ENCODE assay signal across 8 cellular contexts in genomic region chr16:77213542-77214108, GRCh38. TPM values are rescaled to one million over a fixed set of nuclear protein-coding genes. Genes with fewer than 3 reads are reported as not detected.
A peak's percentile ranks its signal among the peaks of the same experiment; 100 is the strongest.
DNase-seq lines count a peak whose midpoint lies in the region; TF ChIP-seq lines count a peak whose summit lies in the region.

No MANE protein-coding gene starts in this region.

- peak overlapping the region; percentile 13 for H3K27ac Mint-ChIP-seq in neural crest cell (ENCODE audit: unreplicated experiment)

- no peaks in the 10 kb centered on the region for H3K9me3 ChIP-seq in effector memory CD4-positive, alpha-beta T cell (ENCODE audit: control insufficient read depth, low read length)
- H3K9me3 ChIP-seq in colonic mucosa = no peaks in the 10 kb centered on the region

- H3K4me3 ChIP-seq in effector memory CD4-positive, alpha-beta T cell (ENCODE audit: insufficient read depth, low read depth, low read length, poor library complexity, severe bottlenecking) = peak overlapping the region; percentile 97
- H3K4me3 ChIP-seq in colonic mucosa = no peak overlapping the region

- peaks cover 15% of the 10 kb centered on the region for H3K4me1 Mint-ChIP-seq in neural crest cell

- intact Hi-C loops in colonic mucosa (cut with DNase I) = no loop called here

- CTCF ChIA-PET in HEK293T (lab: Yijun Ruan, JAX) = interaction anchor here (1.1 to 1.7 kb wide), 2 partner anchors 10 kb away, joined by 3 to 4 read pairs; no protein-coding TSS in a partner anchor

- POLR2A ChIA-PET in HEK293T (lab: Yijun Ruan, JAX) = no interaction called here

- peaks cover 5% of the 10 kb centered on the region for H3K27me3 Mint-ChIP-seq in neural crest cell (ENCODE audit: low read depth)

- peak overlapping the region; percentile 81 for H3K4me3 Mint-ChIP-seq in neural crest cell

- H3K36me3 Mint-ChIP-seq in neural crest cell (ENCODE audit: low read depth) = peaks cover 3% of the 10 kb centered on the region

- no peaks in the 10 kb centered on the region for H3K36me3 ChIP-seq in effector memory CD4-positive, alpha-beta T cell (ENCODE audit: control insufficient read depth, insufficient read depth, low read length)
- no peaks in the 10 kb centered on the region for H3K36me3 ChIP-seq in colonic mucosa

- H3K9me3 Mint-ChIP-seq in neural crest cell = peaks cover 3% of the 10 kb centered on the region

- no peak overlapping the region for H3K27ac ChIP-seq in effector memory CD4-positive, alpha-beta T cell (ENCODE audit: insufficient read depth, low read length, poor library complexity, severe bottlenecking)
- no peak overlapping the region for H3K27ac ChIP-seq in colonic mucosa

- H3K27me3 ChIP-seq in effector memory CD4-positive, alpha-beta T cell (replicated peaks; ENCODE audit: control insufficient read depth, insufficient read depth, low read length, poor library complexity, severe bottlenecking) = no peaks in the 10 kb centered on the region
- no peaks in the 10 kb centered on the region for H3K27me3 ChIP-seq in colonic mucosa

- no peak overlapping the region for H3K9ac ChIP-seq in colonic mucosa (ENCODE audit: low read depth in 2 of 2, low read length in 2 of 2)

- H3K4me1 ChIP-seq in effector memory CD4-positive, alpha-beta T cell (ENCODE audit: control insufficient read depth, insufficient read depth, low read length, poor library complexity, severe bottlenecking) = peaks cover 3% of the 10 kb centered on the region
- no peaks in the 10 kb centered on the region for H3K4me1 ChIP-seq in colonic mucosa

- TF ChIP-seq CTCF in neural crest cell (conservative IDR thresholded peaks at IDR 0.05) (no peak), colonic mucosa (IDR thresholded peaks at IDR 0.05) (no peak)

- DNase-seq in EL = peak; percentile 93
- peak; percentile 73 to 91 for DNase-seq in NCI-H446 (lab: John Stamatoyannopoulos, UW)
- no peak for DNase-seq in effector memory CD4-positive, alpha-beta T cell
- DNase-seq in neural crest cell (ENCODE audit: low read depth, low spot score) = no peak
- DNase-seq in HEK293T (ENCODE audit: extremely low spot score) = no peak
- DNase-seq in activated gamma-delta T cell (lab: John Stamatoyannopoulos, UW) = no peak
- no peak for DNase-seq in OCI-M1 (lab: John Stamatoyannopoulos, UW)
- no peak for DNase-seq in colonic mucosa

TF ChIP-seq in HEK293T, 16 proteins besides CTCF, POLR2A, EP300 and RAD21:
- no peak for TF ChIP-seq HDGF (IDR thresholded peaks at IDR 0.05; ENCODE audit: borderline replicate concordance)
- TF ChIP-seq ELF4 (IDR thresholded peaks at IDR 0.05) = no peak
- TF ChIP-seq NFRKB (IDR thresholded peaks at IDR 0.05) = no peak
- TF ChIP-seq PKNOX1 (IDR thresholded peaks at IDR 0.05) = no peak
- no peak for TF ChIP-seq L3MBTL2 (conservative IDR thresholded peaks at IDR 0.05)
- no peak for TF ChIP-seq SUZ12 (IDR thresholded peaks at IDR 0.05)
- TF ChIP-seq TARDBP (IDR thresholded peaks at IDR 0.05) = no peak
- TF ChIP-seq SP1 (IDR thresholded peaks at IDR 0.05) = no peak
- TF ChIP-seq FOXA1 (IDR thresholded peaks at IDR 0.05) = no peak
- TF ChIP-seq FOXK2 (IDR thresholded peaks at IDR 0.05) = no peak
- TF ChIP-seq LEF1 (IDR thresholded peaks at IDR 0.05; ENCODE audit: borderline replicate concordance) = no peak
- TF ChIP-seq ARNT (IDR thresholded peaks at IDR 0.05) = no peak

RNA-seq across cellular contexts. Expression of gene SYCE1L, which starts 14.4 kb away (rescaled TPM):
- 18.3 and 24.8 TPM in 2 replicates for total RNA-seq in neural crest cell
- 1 to 10 TPM; 4.8 to 6.9 TPM for total RNA-seq in colonic mucosa

RNA-seq across cellular contexts. Expression of gene MON1B, which starts 22.6 kb away (rescaled TPM):
- total RNA-seq in neural crest cell (46.3 and 49.5 TPM in 2 replicates), colonic mucosa (100 to 1,000 TPM in 1 of 2 donors, 10 to 100 TPM in 1; 69.6 to 103 TPM)

Comparison
In these comparisons a context has a peak if more than half of its experiments do, and no peak if none do; other contexts are left out.
1. DNase-seq: peak in EL (single experiment) and NCI-H446 (2 of 2); none in effector memory CD4-positive, alpha-beta T cell (0 of 3), neural crest cell (single experiment), HEK293T (single experiment), activated gamma-delta T cell (single experiment), OCI-M1 (single experiment) and colonic mucosa (single experiment).